In genomic region chr2:223952280-223952968, GRCh38 we compare ENCODE assay signal across 9 cellular contexts. TPM values are rescaled to one million over a fixed set of nuclear protein-coding genes. Genes with fewer than 3 reads are reported as not detected.
DNase-seq lines count a peak whose midpoint lies in the region; ATAC-seq lines count a peak whose summit lies in the region.
"Had no signal": no experiment of that assay in that cellular context is flagged by ENCODE, and none has a peak within 500 bp of the region (broad histone marks: within the 10 kb centered on the region; RNA-seq: fewer than 3 reads in every experiment).

No MANE protein-coding gene starts in this region.

- H2AK5ac ChIP-seq in trophoblast cell (ENCODE audit: low read length) = no peak overlapping the region

- peak; percentile 31 for ATAC-seq in GM18519 (IDR thresholded peaks at IDR 0.05; ENCODE audit: low FRiP score, unreplicated experiment)
- peak; percentile 51 for ATAC-seq in GM21423 (IDR thresholded peaks at IDR 0.05; ENCODE audit: unreplicated experiment)
- peak; percentile 55 for ATAC-seq in HG03439 (IDR thresholded peaks at IDR 0.05; ENCODE audit: unreplicated experiment)
- ATAC-seq: HCT116 had no signal

- H2AFZ ChIP-seq in trophoblast cell (ENCODE audit: insufficient read depth, low read length, poor library complexity) = no peak overlapping the region

- peaks cover 2% of the 10 kb centered on the region for H3K79me1 ChIP-seq in trophoblast cell (ENCODE audit: low read length)

- no peak overlapping the region for H2BK5ac ChIP-seq in trophoblast cell (ENCODE audit: low read depth, low read length, poor library complexity)

- no peak overlapping the region for H3K9ac ChIP-seq in trophoblast cell (ENCODE audit: low read length)

- WGBS in ectodermal cell, 2 experiments = 52 to 59% methylated on average over 6 of the region's 6 CpGs
- no CpG with 5 or more reads among the region's 6 CpGs for WGBS in trophoblast cell (ENCODE audit: extremely low coverage, insufficient coverage, insufficient read length)

- H3K4me1 ChIP-seq in ectodermal cell (ENCODE audit: control insufficient read depth, insufficient read depth, low read length) = peaks cover 11% of the 10 kb centered on the region
- no peaks in the 10 kb centered on the region for H3K4me1 ChIP-seq in trophoblast cell (ENCODE audit: control insufficient read depth in 1 of 2, insufficient read depth in 2 of 2, low read length in 2 of 2)

- no peak overlapping the region for H2BK12ac ChIP-seq in trophoblast cell (ENCODE audit: low read length)

- H3K79me2 ChIP-seq in trophoblast cell (ENCODE audit: control insufficient read depth, insufficient read depth, low read length, poor library complexity) = peaks cover 2% of the 10 kb centered on the region

- no peak overlapping the region for H4K12ac ChIP-seq in trophoblast cell (ENCODE audit: low read depth, low read length)

- H3K27me3 ChIP-seq in ectodermal cell (ENCODE audit: control insufficient read depth, insufficient read depth, low read length, poor library complexity, severe bottlenecking) (no peaks in the 10 kb centered on the region), trophoblast cell (ENCODE audit: insufficient read depth, low read length) (no peaks in the 10 kb centered on the region)

- no peak overlapping the region for H2BK120ac ChIP-seq in trophoblast cell (ENCODE audit: insufficient read depth, low read length, poor library complexity)

- no peak overlapping the region for H4K91ac ChIP-seq in trophoblast cell (ENCODE audit: low read depth, low read length)

- H3K36me3 ChIP-seq in ectodermal cell (ENCODE audit: control insufficient read depth, insufficient read depth, low read length) = no peaks in the 10 kb centered on the region
- H3K36me3 ChIP-seq in trophoblast cell (ENCODE audit: control insufficient read depth in 1 of 2, insufficient read depth in 2 of 2, low read length in 2 of 2) = no peaks in the 10 kb centered on the region

- H3K18ac ChIP-seq in trophoblast cell (ENCODE audit: low read length) = no peak overlapping the region

- H3K9me3 ChIP-seq in ectodermal cell (ENCODE audit: control insufficient read depth, low read length) (no peaks in the 10 kb centered on the region), trophoblast cell (ENCODE audit: insufficient read depth, low read depth, low read length) (no peaks in the 10 kb centered on the region)

- no peak overlapping the region for H3K4ac ChIP-seq in trophoblast cell (ENCODE audit: low read depth, low read length)

- H4K8ac ChIP-seq in trophoblast cell (ENCODE audit: low read depth, low read length) = no peak overlapping the region

- DNase-seq in LoVo (ENCODE audit: low spot score) = no peak
- DNase-seq in trophoblast cell = no peak
- no peak for DNase-seq in activated CD4-positive, alpha-beta T cell treated with anti-CD3 and anti-CD28 coated beads, Interleukin-2, amount 50 U/mL, for 48 hours
- no peak for DNase-seq in NCI-H2029 treated with DMSO at 0.1 percent for 48 hours (lab: John Stamatoyannopoulos, UW)

- H3K27ac ChIP-seq in ectodermal cell (ENCODE audit: insufficient read depth, low read depth, low read length, poor library complexity, severe bottlenecking) (peak overlapping the region; percentile 92), trophoblast cell (ENCODE audit: low read depth, low read length) (no peak overlapping the region)

- H3K4me3 ChIP-seq in ectodermal cell (ENCODE audit: insufficient read depth, low read depth, low read length) (no peak overlapping the region), trophoblast cell (ENCODE audit: low read depth, low read length) (no peak overlapping the region)

- no peak overlapping the region for H3K14ac ChIP-seq in trophoblast cell (ENCODE audit: low read length)

- H3K4me2 ChIP-seq in trophoblast cell (ENCODE audit: low read length) = no peak overlapping the region

- H3K23ac ChIP-seq in trophoblast cell (ENCODE audit: low read length) = no peak overlapping the region

RNA-seq across cellular contexts. Expression of gene MRPL44, which starts 4.8 kb away (rescaled TPM):
- 53.2 TPM for polyA plus RNA-seq in ectodermal cell (2013, experiment 1 of 4)
- polyA plus RNA-seq in ectodermal cell (2013, experiment 2 of 4) = 53.3 TPM
- 45.5 TPM for polyA plus RNA-seq in ectodermal cell (2013, experiment 3 of 4)
- polyA plus RNA-seq in ectodermal cell (2013, experiment 4 of 4) = 47.8 TPM
- 28.2 and 28.9 TPM in 2 replicates for polyA plus RNA-seq in trophoblast cell (2013)

RNA-seq across cellular contexts. Expression of gene WDFY1, which starts 7.3 kb away (rescaled TPM):
- polyA plus RNA-seq in ectodermal cell (2013, experiment 1 of 4) = 83.3 TPM
- 117 TPM for polyA plus RNA-seq in ectodermal cell (2013, experiment 2 of 4)
- 74.8 TPM for polyA plus RNA-seq in ectodermal cell (2013, experiment 3 of 4)
- 90.7 TPM for polyA plus RNA-seq in ectodermal cell (2013, experiment 4 of 4)
- polyA plus RNA-seq in trophoblast cell (2013) = 27.3 and 28.3 TPM in 2 replicates
